In genomic region chr1:163361123-163361934, GRCh38 we compare ENCODE assay signal across 8 cellular contexts. TPM values are rescaled to one million over a fixed set of nuclear protein-coding genes. Genes with fewer than 3 reads are reported as not detected.
DNase-seq lines count a peak whose midpoint lies in the region; ATAC-seq and TF ChIP-seq lines count a peak whose summit lies in the region.
"Had no signal": no experiment of that assay in that cellular context is flagged by ENCODE, and none has a peak within 500 bp of the region (broad histone marks: within the 10 kb centered on the region; RNA-seq: fewer than 3 reads in every experiment).

No MANE protein-coding gene starts in this region.

- peak; percentile 63 for TF ChIP-seq CTCF in GM10266 (IDR thresholded peaks at IDR 0.05; ENCODE audit: control insufficient read depth, insufficient read depth, low read depth, missing control alignments)
- TF ChIP-seq CTCF in cardiac fibroblast (IDR thresholded peaks at IDR 0.05; ENCODE audit: low read depth, low read length), result peak; percentile 45

- H3K4me1 ChIP-seq in neuronal stem cell (ENCODE audit: control insufficient read depth in 2 of 2, insufficient read depth in 1 of 2, low read depth in 1 of 2, low read length in 2 of 2), result no peaks in the 10 kb centered on the region

- H3K9ac ChIP-seq in neuronal stem cell (ENCODE audit: low read depth, low read length, poor library complexity), result no peak overlapping the region

- H4K91ac ChIP-seq in neuronal stem cell (ENCODE audit: low read depth, low read length, poor library complexity), result no peak overlapping the region

- no peak overlapping the region for H2BK15ac ChIP-seq in neuronal stem cell (ENCODE audit: low read length)

- H3K79me1 ChIP-seq in neuronal stem cell (ENCODE audit: low read depth, low read length), result no peaks in the 10 kb centered on the region

- ATAC-seq in HG02678 (IDR thresholded peaks at IDR 0.05; ENCODE audit: unreplicated experiment), result peak; percentile 74
- no peak for ATAC-seq in GM19395 (IDR thresholded peaks at IDR 0.05; ENCODE audit: unreplicated experiment)

- H3K14ac ChIP-seq in neuronal stem cell (ENCODE audit: low read length), result no peak overlapping the region

- no peak overlapping the region for H3K23ac ChIP-seq in neuronal stem cell (ENCODE audit: low read depth, low read length, poor library complexity)

- no peak overlapping the region for H2BK5ac ChIP-seq in neuronal stem cell (ENCODE audit: low read length)

- H4K8ac ChIP-seq in neuronal stem cell (ENCODE audit: low read depth, low read length), result no peak overlapping the region

- H3K27me3 ChIP-seq in neuronal stem cell (ENCODE audit: control insufficient read depth in 3 of 3, insufficient read depth in 3 of 3, low read depth in 1 of 3, low read length in 3 of 3) (peaks cover 0 to 6% (median 0%) of the 10 kb centered on the region in 3 experiments), MG63 (peaks cover 9% of the 10 kb centered on the region; the same call in 1 of the 2 replicates)

- H3K27ac ChIP-seq in neuronal stem cell (replicated peaks; ENCODE audit: low read length), result no peak overlapping the region

- H3K4me3 ChIP-seq in cardiac fibroblast (replicated peaks in 1 of 2; ENCODE audit: low read depth in 2 of 2, low read length in 2 of 2) (no peak overlapping the region), neuronal stem cell (ENCODE audit: low read length in 2 of 2) (no peak overlapping the region), MG63 (no peak overlapping the region)

- H2BK120ac ChIP-seq in neuronal stem cell (ENCODE audit: low read depth, low read length), result no peak overlapping the region

- DNase-seq in GM10266 (ENCODE audit: extremely low spot score) (peak; percentile 8), NCI-H345 (lab: John Stamatoyannopoulos, UW) (peak; percentile 70), cardiac fibroblast (ENCODE audit: low read depth in 2 of 2) (peak; percentile 18 to 36), neuronal stem cell (ENCODE audit: low spot score) (peak; percentile 6), MG63 (no peak)
- DNase-seq: activated B cell treated with CpG ODN at 0.5 μM for 24 hours had no signal

- no peak overlapping the region for H2AFZ ChIP-seq in neuronal stem cell (ENCODE audit: low read length)

- WGBS in neuronal stem cell (ENCODE audit: extremely low coverage in 2 of 2, insufficient read length in 2 of 2, insufficient replicate concordance in 1 of 2), 2 donors, result no CpG with 5 or more reads among the region's 5 CpGs

- no peak overlapping the region for H2BK12ac ChIP-seq in neuronal stem cell (ENCODE audit: low read length)

- no peak overlapping the region for H3K18ac ChIP-seq in neuronal stem cell (ENCODE audit: low read length)

- no peak overlapping the region for H3K4ac ChIP-seq in neuronal stem cell (ENCODE audit: low read length)

- H2AK5ac ChIP-seq in neuronal stem cell (ENCODE audit: low read depth, low read length), result no peak overlapping the region

- no peak overlapping the region for H3K4me2 ChIP-seq in neuronal stem cell (ENCODE audit: insufficient read depth, low read length, poor library complexity, severe bottlenecking)

- H3K9me3 ChIP-seq in neuronal stem cell (replicated peaks in 1 of 2; ENCODE audit: control insufficient read depth in 2 of 2, insufficient read depth in 1 of 2, low read depth in 1 of 2, low read length in 2 of 2) (no peaks in the 10 kb centered on the region), MG63 (no peaks in the 10 kb centered on the region)

- peaks cover 0 to 12% of the 10 kb centered on the region in 2 donors for H3K36me3 ChIP-seq in neuronal stem cell (replicated peaks in 1 of 2; ENCODE audit: control insufficient read depth in 2 of 2, insufficient read depth in 2 of 2, low read length in 2 of 2)
- 0 out of 2 replicates have a peak, but pooled peaks cover 2% of the 10 kb centered on the region for H3K36me3 ChIP-seq in MG63

RNA-seq across cellular contexts. Expression of gene NUF2, which starts 39.6 kb away (rescaled TPM):
- polyA plus RNA-seq in neuronal stem cell (2013, experiment 1 of 2), result 92.3 TPM
- polyA plus RNA-seq in neuronal stem cell (2013, experiment 2 of 2), result 106 TPM
- total RNA-seq in MG63 (2014; rRNA removed; shearing (Covaris generic); ENCODE audit: low replicate concordance), result 26.9 and 35.5 TPM in 2 replicates
